9 cellular contexts compared by ENCODE assay signal in the genomic region with DNA sequence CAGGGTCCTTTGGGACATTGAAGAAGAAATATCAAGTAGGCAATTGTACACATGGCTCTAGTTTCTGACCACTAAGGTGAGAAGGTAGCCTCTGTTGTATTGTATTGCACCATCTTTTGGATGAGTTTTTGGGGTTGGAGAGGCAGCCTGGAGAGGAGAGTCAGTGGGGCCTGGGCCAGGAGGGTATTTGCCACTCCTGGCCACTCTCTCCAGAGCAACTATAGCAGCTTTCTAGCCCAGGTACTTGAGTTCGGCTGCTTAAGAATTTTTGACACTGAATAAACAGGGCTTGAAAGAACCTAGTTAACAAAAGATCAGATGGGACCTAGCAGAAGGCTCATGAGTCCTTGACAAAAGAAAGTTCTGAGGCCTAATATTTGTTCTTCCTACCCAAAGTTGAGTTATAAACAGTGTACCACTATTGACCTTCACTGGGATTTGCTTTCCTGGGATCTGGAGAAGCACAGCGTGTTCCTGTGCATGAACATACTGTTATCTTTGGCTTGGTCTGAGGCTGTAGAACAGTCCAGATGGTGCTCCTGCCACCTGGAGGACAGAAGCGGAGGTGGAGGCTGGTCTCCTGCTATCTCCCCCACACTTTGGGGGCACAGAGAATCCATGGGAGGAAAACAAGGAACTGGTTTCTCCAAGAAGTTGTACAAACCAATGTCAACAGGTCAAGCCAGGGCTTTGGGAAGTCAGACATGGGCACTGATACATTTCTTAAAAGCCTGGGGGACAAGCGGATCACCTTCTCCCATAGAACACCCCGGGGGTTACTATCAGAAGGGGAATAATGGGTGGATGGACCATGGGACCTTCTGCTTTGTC.
A peak's percentile ranks its signal among the peaks of the same experiment; 100 is the strongest.
DNase-seq lines count a peak whose midpoint lies in the region; ATAC-seq and TF ChIP-seq lines count a peak whose summit lies in the region.
"Had no signal": no experiment of that assay in that cellular context is flagged by ENCODE, and none has a peak within 500 bp of the region (broad histone marks: within the 10 kb centered on the region; RNA-seq: fewer than 3 reads in every experiment).

No MANE protein-coding gene starts in this region.

- peaks cover 38% of the 10 kb centered on the region for H3K27me3 Mint-ChIP-seq in CD4-positive, alpha-beta T cell
- H3K27me3 Mint-ChIP-seq: memory B cell had no signal

- H3K4me3 Mint-ChIP-seq in CD4-positive, alpha-beta T cell = no peak overlapping the region
- H3K4me3 Mint-ChIP-seq: memory B cell had no signal

- H3K9me3 ChIP-seq in CD4-positive, alpha-beta T cell (ENCODE audit: control insufficient read depth, low read length) = no peaks in the 10 kb centered on the region

- in situ Hi-C loops in GM13977 (cut with MboI; ENCODE audit: low pct_unique_long_range_greater_than_20kb, low sequenced_read_pairs, unreplicated experiment) = no loop called here

- H3K4me3 ChIP-seq in retinal pigment epithelial cell (ENCODE audit: low read length) = no peak overlapping the region

- DNase-seq in GM13977 (ENCODE audit: low spot score) = no peak
- DNase-seq in OCI-M1 (lab: John Stamatoyannopoulos, UW) = peak; percentile 4
- DNase-seq in fibroblast of peridontal ligament (ENCODE audit: extremely low read depth) = peak; percentile 48
- DNase-seq in retinal pigment epithelial cell (ENCODE audit: low read depth) = no peak
- no peak for DNase-seq in CD4-positive, alpha-beta T cell
- DNase-seq in activated CD8-positive, alpha-beta memory T cell treated with anti-CD3 and anti-CD28 coated beads, Interleukin-2, amount 50 U/mL, for 48 hours = no peak

- no peaks in the 10 kb centered on the region for H3K9me3 Mint-ChIP-seq in CD4-positive, alpha-beta T cell
- H3K9me3 Mint-ChIP-seq: memory B cell had no signal

- no peak overlapping the region for H3K27ac Mint-ChIP-seq in CD4-positive, alpha-beta T cell
- H3K27ac Mint-ChIP-seq: memory B cell had no signal

- TF ChIP-seq CTCF in GM13977 (IDR thresholded peaks at IDR 0.05; ENCODE audit: extremely low read depth, insufficient read depth, missing control alignments) = peak; percentile 29
- peak; percentile 70 for TF ChIP-seq CTCF in retinal pigment epithelial cell (conservative IDR thresholded peaks at IDR 0.05; ENCODE audit: low read depth, low read length)
- TF ChIP-seq CTCF in CD4-positive, alpha-beta T cell (IDR thresholded peaks at IDR 0.05) = no peak

- H3K27me3 ChIP-seq in CD4-positive, alpha-beta T cell (ENCODE audit: control insufficient read depth, insufficient read depth, low read length) = peaks cover 13% of the 10 kb centered on the region

- no peak for ATAC-seq in CD4-positive, alpha-beta T cell (ENCODE audit: poor library complexity)
- no peak for ATAC-seq in GM21515 (IDR thresholded peaks at IDR 0.05; ENCODE audit: unreplicated experiment)
- ATAC-seq in GM19324 (IDR thresholded peaks at IDR 0.05; ENCODE audit: low FRiP score, unreplicated experiment) = no peak

- no peak overlapping the region for H3K27ac ChIP-seq in CD4-positive, alpha-beta T cell (ENCODE audit: low read depth, low read length)

- H3K36me3 Mint-ChIP-seq in CD4-positive, alpha-beta T cell (ENCODE audit: low read depth) = no peaks in the 10 kb centered on the region
- H3K36me3 Mint-ChIP-seq: memory B cell had no signal

- CTCF ChIA-PET in CD4-positive, alpha-beta T cell (lab: Charles Lee) = no interaction called here

- no peaks in the 10 kb centered on the region for H3K4me1 Mint-ChIP-seq in CD4-positive, alpha-beta T cell (ENCODE audit: low read depth)
- H3K4me1 Mint-ChIP-seq: memory B cell had no signal

- POLR2A ChIA-PET in CD4-positive, alpha-beta T cell (lab: Charles Lee) = no interaction called here

- intact Hi-C loops in CD4-positive, alpha-beta T cell (cut with DNase I, micrococcal nuclease) = no loop called here

Comparison
In these comparisons a context has a peak if more than half of its experiments do, and no peak if none do; other contexts are left out.
1. DNase-seq: peak in OCI-M1 (single experiment) and fibroblast of peridontal ligament (single experiment); none in GM13977 (single experiment), retinal pigment epithelial cell (single experiment), CD4-positive, alpha-beta T cell (0 of 10) and activated CD8-positive, alpha-beta memory T cell treated with anti-CD3 and anti-CD28 coated beads, Interleukin-2, amount 50 U/mL, for 48 hours (single experiment).